9 cellular contexts compared by ENCODE assay signal in the genomic region with DNA sequence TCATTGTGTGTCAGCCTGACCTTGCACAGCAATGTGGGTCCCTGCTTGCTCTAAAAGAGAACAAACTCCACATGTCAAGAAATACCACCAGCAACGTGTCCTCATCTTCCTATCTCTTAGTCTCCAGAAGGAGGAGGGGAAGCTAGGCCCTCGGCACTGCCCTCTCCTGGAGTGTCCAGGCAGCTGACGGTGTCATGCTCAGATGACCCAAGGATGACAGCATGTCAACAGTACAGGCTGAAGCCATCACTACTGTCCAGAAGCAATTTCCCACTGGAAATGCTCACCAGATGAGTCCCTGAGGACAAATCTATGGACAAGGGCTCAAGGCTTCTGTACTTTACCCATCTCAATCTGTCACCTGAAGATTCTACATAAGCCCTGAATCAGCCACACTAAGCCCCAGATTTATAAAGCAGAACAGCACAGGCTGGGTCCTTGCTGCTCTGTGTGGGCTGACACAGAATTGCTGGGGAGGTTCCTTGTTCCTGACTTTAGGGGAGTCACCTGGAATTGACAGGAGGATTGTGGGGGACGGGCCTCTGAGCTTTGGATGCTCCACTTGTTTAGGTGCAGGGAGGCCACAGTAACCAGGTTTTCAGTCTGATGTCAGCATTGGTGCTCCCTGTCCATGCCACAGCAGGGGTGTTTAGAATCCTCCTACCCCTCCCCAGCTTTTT.
A peak's percentile ranks its signal among the peaks of the same experiment; 100 is the strongest.
DNase-seq lines count a peak whose midpoint lies in the region; ATAC-seq and TF ChIP-seq lines count a peak whose summit lies in the region.
"Had no signal": no experiment of that assay in that cellular context is flagged by ENCODE, and none has a peak within 500 bp of the region (broad histone marks: within the 10 kb centered on the region; RNA-seq: fewer than 3 reads in every experiment).

No MANE protein-coding gene starts in this region.

- WGBS in H9 (ENCODE audit: extremely low coverage, insufficient read length, low lambda C conversion rate), result no CpG with 5 or more reads among the region's 4 CpGs
- 61% methylated on average over 4 of the region's 4 CpGs for WGBS in smooth muscle cell (ENCODE audit: low lambda C conversion rate)

- H3K27me3 ChIP-seq in H9 (ENCODE audit: insufficient read depth, low read length), result no peaks in the 10 kb centered on the region
- no peaks in the 10 kb centered on the region for H3K27me3 ChIP-seq in SJSA1 (replicated peaks)
- no peaks in the 10 kb centered on the region for H3K27me3 ChIP-seq in smooth muscle cell (ENCODE audit: low read depth)

- H4K91ac ChIP-seq in H9 (ENCODE audit: insufficient read length, low read depth, low read length), result no peak overlapping the region

- H3K36me3 ChIP-seq in SJSA1, result no peaks in the 10 kb centered on the region
- no peaks in the 10 kb centered on the region for H3K36me3 ChIP-seq in smooth muscle cell (ENCODE audit: low read depth)

- no peak overlapping the region for H2BK15ac ChIP-seq in H9 (ENCODE audit: low read depth, low read length)

- H3K79me2 ChIP-seq in H9 (ENCODE audit: insufficient read depth, low read length) (no peaks in the 10 kb centered on the region), smooth muscle cell (ENCODE audit: low read depth) (no peaks in the 10 kb centered on the region)

- H2AK5ac ChIP-seq in H9 (ENCODE audit: insufficient read length, low read length), result no peak overlapping the region

- H2BK120ac ChIP-seq in H9 (ENCODE audit: low read depth, low read length, poor library complexity, severe bottlenecking), result no peak overlapping the region

- no peak overlapping the region for H3K9ac ChIP-seq in H9 (ENCODE audit: extremely low read depth, insufficient read length, low read length)
- H3K9ac ChIP-seq in smooth muscle cell (ENCODE audit: low read depth), result no peak overlapping the region

- H3K27ac Mint-ChIP-seq in H9, result no peak overlapping the region; a peak in 1 of 7 replicates

- H4K5ac ChIP-seq in H9 (ENCODE audit: insufficient read length, low read depth, low read length), result no peak overlapping the region

- no peak overlapping the region for H3K4me2 ChIP-seq in H9 (ENCODE audit: insufficient read depth, insufficient read length, low read length)
- no peak overlapping the region for H3K4me2 ChIP-seq in smooth muscle cell

- peak; percentile 75 for TF ChIP-seq CTCF in H9 (conservative IDR thresholded peaks at IDR 0.05)
- TF ChIP-seq CTCF in smooth muscle cell (IDR thresholded peaks at IDR 0.05; ENCODE audit: borderline replicate concordance, insufficient read depth, poor library complexity, severe bottlenecking), result peak; percentile 37

- no peak overlapping the region for H3T11ph ChIP-seq in H9 (ENCODE audit: low read length)

- H3K18ac ChIP-seq in H9 (ENCODE audit: insufficient read length, low read depth, low read length), result no peak overlapping the region

- H3K56ac ChIP-seq in H9 (ENCODE audit: insufficient read length, low read depth, low read length), result no peak overlapping the region

- no peaks in the 10 kb centered on the region for H3K9me3 ChIP-seq in H9 (ENCODE audit: control insufficient read depth, low read depth, low read length)
- no peaks in the 10 kb centered on the region for H3K9me3 ChIP-seq in SJSA1 (replicated peaks)
- H3K9me3 ChIP-seq in smooth muscle cell (replicated peaks; ENCODE audit: low read depth), result no peaks in the 10 kb centered on the region

- no peaks in the 10 kb centered on the region for H3K9me3 Mint-ChIP-seq in H9

- H3K23me2 ChIP-seq in H9 (ENCODE audit: insufficient read length, low read depth, low read length, poor library complexity, severe bottlenecking), result no peaks in the 10 kb centered on the region

- no peak overlapping the region for H3K4ac ChIP-seq in H9 (ENCODE audit: low read depth, low read length)

- no peaks in the 10 kb centered on the region for H3K36me3 Mint-ChIP-seq in H9 (ENCODE audit: insufficient read depth in 1 of 3, low read depth in 3 of 3)

- peaks cover 5% of the 10 kb centered on the region for H3K27me3 Mint-ChIP-seq in H9 (ENCODE audit: low read depth)

- H3K4me1 Mint-ChIP-seq in H9, result peaks cover 23 to 30% of the 10 kb centered on the region in 2 experiments

- H2BK20ac ChIP-seq in H9 (ENCODE audit: low read depth, low read length, poor library complexity, severe bottlenecking), result no peak overlapping the region

- H3K4me1 ChIP-seq in H9 (ENCODE audit: insufficient read depth, low read length) (peaks cover 14% of the 10 kb centered on the region), SJSA1 (replicated peaks) (no peaks in the 10 kb centered on the region; the same call in 1 of the 2 replicates), smooth muscle cell (ENCODE audit: low read depth) (no peaks in the 10 kb centered on the region)

- intact Hi-C loops in head of caudate nucleus (cut with DNase I), result no loop called here

- H4K20me1 ChIP-seq in H9 (ENCODE audit: control insufficient read depth, insufficient read depth, insufficient read length) (peaks cover 2% of the 10 kb centered on the region), smooth muscle cell (ENCODE audit: low read depth) (no peaks in the 10 kb centered on the region)

- H2BK5ac ChIP-seq in H9 (ENCODE audit: insufficient read length, low read length), result no peak overlapping the region

- H3K4me3 ChIP-seq in SJSA1 (no peak overlapping the region), smooth muscle cell (no peak overlapping the region)
- H3K4me3 ChIP-seq: lung had no signal

- H3K14ac ChIP-seq in H9 (ENCODE audit: insufficient read depth, low read length), result no peak overlapping the region

- DNase-seq in H9 (peak; percentile 74), SJSA1 (ENCODE audit: low read depth in 1 of 2, low spot score in 2 of 2) (peak; percentile 11 to 39), head of caudate nucleus (peak in 41 of 42 donors; percentile 35 to 88 (median 68)), smooth muscle cell (lab: John Stamatoyannopoulos, UW; ENCODE audit: unreplicated experiment) (no peak), GOT3 (lab: John Stamatoyannopoulos, UW) (no peak)

- H2AFZ ChIP-seq in H9 (ENCODE audit: low read length) (no peak overlapping the region), smooth muscle cell (ENCODE audit: low read depth) (no peak overlapping the region)

- H3K4me3 Mint-ChIP-seq in H9, result no peak overlapping the region

- ATAC-seq in GM21825 (IDR thresholded peaks at IDR 0.05; ENCODE audit: unreplicated experiment), result no peak
- ATAC-seq in HG02571 (IDR thresholded peaks at IDR 0.05; ENCODE audit: unreplicated experiment), result no peak
- ATAC-seq in GM18517 (IDR thresholded peaks at IDR 0.05; ENCODE audit: unreplicated experiment), result no peak

- no peak overlapping the region for H3K23ac ChIP-seq in H9 (ENCODE audit: insufficient read length, low read depth, low read length)

- H3K27ac ChIP-seq in H9 (ENCODE audit: insufficient read length, low read depth, low read length) (no peak overlapping the region), SJSA1 (no peak overlapping the region), smooth muscle cell (ENCODE audit: low read depth) (no peak overlapping the region)

- no peak overlapping the region for H2BK12ac ChIP-seq in H9 (ENCODE audit: insufficient read length, low read depth, low read length)

- H3F3A ChIP-seq in smooth muscle cell (ENCODE audit: low read depth), result no peaks in the 10 kb centered on the region

- no peaks in the 10 kb centered on the region for H3K79me1 ChIP-seq in H9 (ENCODE audit: insufficient read depth, low read depth, low read length, poor library complexity, severe bottlenecking)

- no peak overlapping the region for H4K8ac ChIP-seq in H9 (replicated peaks; ENCODE audit: insufficient read length, low read depth, low read length)

Comparison
In these comparisons a context has a peak if more than half of its experiments do, and no peak if none do; other contexts are left out.
1. DNase-seq: peak in H9 (single experiment), SJSA1 (2 of 2) and head of caudate nucleus (41 of 42); none in smooth muscle cell (single experiment) and GOT3 (single experiment).